10 cellular contexts compared by ENCODE assay signal in the genomic region with DNA sequence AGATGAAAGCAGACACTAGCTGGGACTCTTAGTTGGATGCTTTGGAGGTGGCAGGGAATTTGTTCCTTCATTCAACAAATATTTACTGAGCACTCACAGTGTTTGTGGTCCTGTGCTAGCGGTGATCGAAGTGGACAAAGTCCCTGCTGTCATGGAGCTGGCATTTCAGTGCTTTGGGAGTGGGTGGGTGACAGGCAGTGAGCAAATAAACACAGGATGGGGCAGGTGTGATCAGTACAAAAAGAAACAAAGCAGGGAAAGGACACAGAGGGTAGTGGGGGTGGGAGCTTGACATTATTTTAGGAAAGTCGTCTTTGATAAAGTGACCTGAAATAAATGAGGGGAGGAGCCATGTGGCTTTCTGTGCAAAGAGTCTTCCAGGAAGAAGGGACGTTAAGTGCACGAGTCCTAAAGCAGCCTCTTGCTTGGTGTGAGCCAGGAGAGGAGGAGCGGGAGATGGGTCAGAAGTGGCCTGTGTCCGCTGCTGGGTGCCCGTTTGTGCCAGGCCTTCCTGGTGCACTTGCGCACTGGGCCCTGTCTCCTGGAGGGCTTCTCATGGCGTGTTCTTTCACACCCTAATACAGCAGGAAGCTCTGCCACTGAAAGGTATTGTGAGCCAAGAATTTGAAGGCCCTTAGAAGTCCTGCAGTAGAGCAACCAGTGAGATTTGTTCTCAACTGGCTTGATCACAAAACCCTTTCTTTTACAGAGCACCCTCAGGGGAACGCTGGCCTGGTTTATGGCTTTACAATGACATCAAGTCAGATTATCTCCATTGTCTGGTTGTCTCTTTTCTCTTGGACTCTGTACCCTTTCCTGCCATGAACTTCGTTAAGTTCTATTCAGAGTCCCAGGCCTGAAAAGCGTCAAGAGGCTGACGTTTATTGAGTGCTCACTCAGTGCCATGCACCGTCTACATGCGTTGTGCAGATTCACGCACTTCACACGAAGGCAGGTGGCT. TPM values are rescaled to one million over a fixed set of nuclear protein-coding genes. Genes with fewer than 3 reads are reported as not detected.
DNase-seq lines count a peak whose midpoint lies in the region; TF ChIP-seq lines count a peak whose summit lies in the region.
"Had no signal": no experiment of that assay in that cellular context is flagged by ENCODE, and none has a peak within 500 bp of the region (broad histone marks: within the 10 kb centered on the region; RNA-seq: fewer than 3 reads in every experiment).

No MANE protein-coding gene starts in this region.

- H3K36me3 Mint-ChIP-seq in endothelial cell (ENCODE audit: low read depth, unreplicated experiment), result peaks cover 41% of the 10 kb centered on the region

- H3K79me1 ChIP-seq in mesendoderm (ENCODE audit: low read length), result peaks cover 52% of the 10 kb centered on the region

- H3K4me1 ChIP-seq in A673 (ENCODE audit: insufficient read depth, low read length, poor library complexity, severe bottlenecking) (peaks cover under 1% of the 10 kb centered on the region), mucosa of rectum (ENCODE audit: control insufficient read depth in 2 of 2, insufficient read depth in 2 of 2, low read length in 2 of 2) (peaks cover 31 to 38% of the 10 kb centered on the region in 2 donors), mesendoderm (ENCODE audit: control insufficient read depth, low read depth, low read length) (no peaks in the 10 kb centered on the region)

- peak overlapping the region; percentile 17 for H3K4me3 Mint-ChIP-seq in endothelial cell (ENCODE audit: unreplicated experiment)

- H3K9ac ChIP-seq in mucosa of rectum (ENCODE audit: low read depth in 1 of 2, low read length in 2 of 2) (peak overlapping the region; percentile 20 to 40), mesendoderm (ENCODE audit: low read length) (no peak overlapping the region)

- no peaks in the 10 kb centered on the region for H3K9me3 Mint-ChIP-seq in endothelial cell (ENCODE audit: unreplicated experiment)

- H3K4me3 ChIP-seq in A673 (ENCODE audit: low read depth, low read length, poor library complexity, severe bottlenecking) (no peak overlapping the region), mucosa of rectum (ENCODE audit: low read length in 2 of 2) (peak overlapping the region; percentile 1 to 10), mesendoderm (ENCODE audit: low read length) (no peak overlapping the region)
- H3K4me3 ChIP-seq: PC-9 had no signal

- no peak overlapping the region for H2BK120ac ChIP-seq in mesendoderm (ENCODE audit: low read depth, low read length)

- H3K56ac ChIP-seq in mesendoderm (ENCODE audit: low read length), result no peak overlapping the region

- no peak overlapping the region for H3K23ac ChIP-seq in mesendoderm (ENCODE audit: low read length)

- POLR2A ChIA-PET in A673 (lab: Charles Lee; ENCODE audit: low non-redundant PET), result no interaction called here

- DNase-seq in A673 (ENCODE audit: low spot score) (no peak), NCI-H2029 (lab: John Stamatoyannopoulos, UW) (peak; percentile 90), endothelial cell (ENCODE audit: low spot score) (no peak), mesenteric fat pad (ENCODE audit: low spot score) (no peak), NCI-H1105 (lab: John Stamatoyannopoulos, UW) (no peak), ureter (ENCODE audit: low spot score) (no peak), mesendoderm (no peak)
- DNase-seq: activated naive CD4-positive, alpha-beta T cell had no signal

- H3K27me3 Mint-ChIP-seq in endothelial cell (ENCODE audit: unreplicated experiment), result peaks cover 7% of the 10 kb centered on the region

- H2BK15ac ChIP-seq in mesendoderm (replicated peaks; ENCODE audit: low read depth), result no peak overlapping the region

- H4K5ac ChIP-seq in mesendoderm (ENCODE audit: low read length), result no peak overlapping the region

- WGBS in mesendoderm (ENCODE audit: extremely low coverage, insufficient coverage, low lambda C conversion rate), result no CpG with 5 or more reads among the region's 18 CpGs

- CTCF ChIA-PET in A673 (lab: Charles Lee), result no interaction called here

- H3K4me1 Mint-ChIP-seq in endothelial cell (ENCODE audit: unreplicated experiment), result peaks cover 35% of the 10 kb centered on the region

- H3K9me3 ChIP-seq in A673 (ENCODE audit: low read depth, low read length, poor library complexity, severe bottlenecking) (no peaks in the 10 kb centered on the region), mucosa of rectum (ENCODE audit: control insufficient read depth in 2 of 2, low read length in 2 of 2) (no peaks in the 10 kb centered on the region)

- H2BK5ac ChIP-seq in mesendoderm (ENCODE audit: low read length), result no peak overlapping the region

- H3K4ac ChIP-seq in mesendoderm (ENCODE audit: low read depth, low read length), result no peak overlapping the region

- H3K36me3 ChIP-seq in A673 (ENCODE audit: insufficient read depth, low read length, poor library complexity, severe bottlenecking) (no peaks in the 10 kb centered on the region), mucosa of rectum (ENCODE audit: control insufficient read depth in 2 of 2, insufficient read depth in 2 of 2, low read length in 2 of 2) (peaks cover 8 to 12% of the 10 kb centered on the region in 2 donors), mesendoderm (ENCODE audit: control insufficient read depth, insufficient read depth, low read length) (peaks cover 3% of the 10 kb centered on the region)

- no peak for TF ChIP-seq CTCF in A673 (conservative IDR thresholded peaks at IDR 0.05; ENCODE audit: low read depth, low read length)
- no peak for TF ChIP-seq CTCF in endothelial cell (IDR thresholded peaks at IDR 0.05; ENCODE audit: unreplicated experiment)

- H3K79me2 ChIP-seq in mesendoderm (ENCODE audit: control insufficient read depth, insufficient read depth, low read length), result peaks cover 60% of the 10 kb centered on the region

- H3K27ac Mint-ChIP-seq in endothelial cell (ENCODE audit: unreplicated experiment), result peak overlapping the region; percentile 9

- intact Hi-C loops in A673 (cut with micrococcal nuclease; ENCODE audit: unreplicated experiment), result loop anchor here (1.0 to 5.0 kb wide), 2 partner anchors 35 to 63 kb away; no protein-coding TSS in a partner anchor

- BruUV-seq in A673 (replicated peaks; lab: Mats Ljungman, UMichigan), result TSS peak; percentile 45

- no peak overlapping the region for H2AK5ac ChIP-seq in mesendoderm (ENCODE audit: low read length)

- H3K27ac ChIP-seq in A673 (ENCODE audit: low read depth, low read length, poor library complexity, severe bottlenecking) (no peak overlapping the region), mucosa of rectum (ENCODE audit: low read depth in 2 of 2, low read length in 2 of 2) (peak overlapping the region; percentile 84 to 87), mesendoderm (ENCODE audit: low read depth, low read length) (no peak overlapping the region)
- H3K27ac ChIP-seq: PC-9 had no signal

- H3K27me3 ChIP-seq in A673 (replicated peaks; ENCODE audit: insufficient read depth, low read depth, low read length, poor library complexity) (no peaks in the 10 kb centered on the region), mucosa of rectum (ENCODE audit: control insufficient read depth in 2 of 2, insufficient read depth in 2 of 2, low read length in 2 of 2) (no peaks in the 10 kb centered on the region), mesendoderm (ENCODE audit: insufficient read depth, low read length, poor library complexity) (no peaks in the 10 kb centered on the region)

- H3K18ac ChIP-seq in mesendoderm (ENCODE audit: low read length), result no peak overlapping the region

- no peak overlapping the region for H4K8ac ChIP-seq in mesendoderm (ENCODE audit: low read depth, low read length)

- no peak overlapping the region for H3K4me2 ChIP-seq in mesendoderm (ENCODE audit: low read length)
- H3K4me2 ChIP-seq: PC-9 had no signal

RNA-seq across cellular contexts. Expression of gene NDST1, which starts 14.9 kb away (rescaled TPM):
- total RNA-seq in A673 (2021) (44.0 and 46.7 TPM in 2 replicates), endothelial cell (ENCODE audit: unreplicated experiment) (178 TPM), mesenteric fat pad (110 TPM), ureter (54.3 TPM)
- 36.0 TPM for polyA plus RNA-seq in mesendoderm (2013, experiment 1 of 2)
- 34.9 TPM for polyA plus RNA-seq in mesendoderm (2013, experiment 2 of 2)

Comparison
In these comparisons a context has a peak if more than half of its experiments do, and no peak if none do; other contexts are left out.
1. H3K27ac ChIP-seq: peak in mucosa of rectum (2 of 2); none in A673 (single experiment) and mesendoderm (single experiment).
2. H3K4me3 ChIP-seq: peak in mucosa of rectum (2 of 2); none in A673 (single experiment) and mesendoderm (single experiment).